Comparison of ENCODE assay signal across 19 cellular contexts in genomic region chr15:85769182-85769900, GRCh38.
"Had no signal": no experiment of that assay in that cellular context is flagged by ENCODE, and none has a peak within 500 bp of the region (broad histone marks: within the 10 kb centered on the region; RNA-seq: fewer than 3 reads in every experiment).

No MANE protein-coding gene starts in this region.

- H3K27ac ChIP-seq: colonic mucosa, esophagus muscularis mucosa, gastrocnemius medialis, thyroid gland, VCaP had no signal

- H3K27me3 ChIP-seq: adrenal gland, colonic mucosa, dorsolateral prefrontal cortex, esophagus muscularis mucosa, gastrocnemius medialis, thyroid gland had no signal

- H3K9me3 Mint-ChIP-seq: effector memory CD8-positive, alpha-beta T cell; nephron progenitor cell had no signal

- DNase-seq: activated CD4-positive, alpha-beta T cell treated with anti-CD3 and anti-CD28 coated beads for 1 hour; activated CD4-positive, alpha-beta T cell treated with anti-CD3 and anti-CD28 coated beads, Interleukin-2, amount 50 U/mL, for 1 hour; activated gamma-delta T cell treated with Interleukin-2 at 50 U/mL for 16 hours; activated T-cell treated with anti-CD3 and anti-CD28 coated beads, Interleukin-2, amount 50 U/mL, for 1 hour; adrenal gland; colonic mucosa; dorsolateral prefrontal cortex; effector memory CD8-positive, alpha-beta T cell; gastrocnemius medialis; hypothalamus; nephron progenitor cell; posterior cingulate gyrus; stimulated activated CD4-positive, alpha-beta T cell treated with anti-CD3 and anti-CD28 coated beads, Interleukin-4, amount 100 ng/mL, for 1 hour; stimulated activated naive CD4-positive, alpha-beta T cell; substantia nigra; thyroid gland had no signal

- H3K4me1 ChIP-seq: adrenal gland, colonic mucosa had no signal

- H3K27ac Mint-ChIP-seq: activated naive CD8-positive, alpha-beta T cell; nephron progenitor cell had no signal

- H3K36me3 Mint-ChIP-seq: activated naive CD8-positive, alpha-beta T cell had no signal

- H3K36me3 ChIP-seq: adrenal gland, colonic mucosa, thyroid gland had no signal

- H3K9me3 ChIP-seq: adrenal gland, colonic mucosa, esophagus muscularis mucosa, gastrocnemius medialis, thyroid gland had no signal

- H3K27me3 Mint-ChIP-seq: activated naive CD8-positive, alpha-beta T cell; effector memory CD8-positive, alpha-beta T cell had no signal

- H3K4me3 Mint-ChIP-seq: activated naive CD8-positive, alpha-beta T cell; effector memory CD8-positive, alpha-beta T cell; nephron progenitor cell had no signal

- H3K4me3 ChIP-seq: adrenal gland, colonic mucosa, dorsolateral prefrontal cortex, esophagus muscularis mucosa, gastrocnemius medialis, thyroid gland had no signal

- ATAC-seq: effector memory CD8-positive, alpha-beta T cell; gastrocnemius medialis had no signal
